11 cellular contexts compared by ENCODE assay signal in the genomic region with DNA sequence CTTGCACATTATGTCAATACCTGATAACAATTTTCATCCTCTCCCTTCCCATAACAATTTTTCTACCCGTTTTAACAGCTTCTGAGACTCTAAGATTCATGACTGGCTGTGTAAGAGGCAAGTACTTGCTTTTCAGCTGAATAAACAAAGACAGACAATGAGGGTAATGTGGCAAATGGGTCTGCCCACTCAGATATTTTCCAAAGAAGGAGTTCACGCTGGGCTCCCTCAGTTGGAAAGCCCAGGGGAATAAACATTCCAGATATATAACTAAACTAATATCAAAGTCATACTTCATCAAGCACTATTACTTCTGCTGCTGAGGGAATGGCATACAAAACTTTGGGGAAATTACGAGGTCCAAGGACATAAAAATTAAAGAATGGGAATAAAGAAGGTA. TPM values are rescaled to one million over a fixed set of nuclear protein-coding genes. Genes with fewer than 3 reads are reported as not detected.
DNase-seq lines count a peak whose midpoint lies in the region; ATAC-seq and TF ChIP-seq lines count a peak whose summit lies in the region.
"Had no signal": no experiment of that assay in that cellular context is flagged by ENCODE, and none has a peak within 500 bp of the region (broad histone marks: within the 10 kb centered on the region; RNA-seq: fewer than 3 reads in every experiment).

No MANE protein-coding gene starts in this region.

- DNase-seq in EH (ENCODE audit: low read depth) (peak; percentile 25), NCI-H2171 (lab: John Stamatoyannopoulos, UW) (peak; percentile 16), dermis blood vessel endothelial cell (peak; percentile 72), osteoblast (ENCODE audit: insufficient read length, low spot score, missing footprints) (peak; percentile 49), GM23338 (ENCODE audit: low spot score) (no peak)
- DNase-seq in activated naive CD4-positive, alpha-beta T cell treated with anti-CD3 and anti-CD28 coated beads for 36 hours = no peak
- DNase-seq: CD8-positive, alpha-beta T cell; T-helper 17 cell had no signal

- H3K9me3 ChIP-seq in osteoblast (ENCODE audit: low read depth, low read length) = no peaks in the 10 kb centered on the region

- CTCF ChIA-PET in activated naive CD4-positive, alpha-beta T cell treated with anti-CD3 and anti-CD28 coated beads for 36 hours (lab: Charles Lee) = interaction anchor here (1.2 kb wide), 1 partner anchor 349 kb away, joined by 3 read pairs; no protein-coding TSS in a partner anchor

- H3K36me3 ChIP-seq in osteoblast (ENCODE audit: insufficient read depth, low read length) = no peaks in the 10 kb centered on the region
- no peaks in the 10 kb centered on the region for H3K36me3 ChIP-seq in GM23338 (ENCODE audit: insufficient read depth)

- H3K4me3 ChIP-seq in osteoblast (ENCODE audit: insufficient read depth, low read length) (no peak overlapping the region), GM23338 (no peak overlapping the region)

- ATAC-seq in GM18858 (IDR thresholded peaks at IDR 0.05; ENCODE audit: unreplicated experiment) (no peak), GM21529 (IDR thresholded peaks at IDR 0.05; ENCODE audit: unreplicated experiment) (no peak), GM23338 (no peak)
- ATAC-seq: CD8-positive, alpha-beta T cell; HCT116; T-helper 17 cell had no signal

- H3F3A ChIP-seq in GM23338 (replicated peaks; ENCODE audit: low read depth) = no peaks in the 10 kb centered on the region

- intact Hi-C loops in activated naive CD4-positive, alpha-beta T cell treated with anti-CD3 and anti-CD28 coated beads for 36 hours (cut with micrococcal nuclease) = no loop called here

- no peak overlapping the region for H2AFZ ChIP-seq in osteoblast (ENCODE audit: low read length)
- H2AFZ ChIP-seq in GM23338 = no peak overlapping the region

- no peak for TF ChIP-seq CTCF in osteoblast (IDR thresholded peaks at IDR 0.05; ENCODE audit: extremely low read depth, low read depth, low read length)
- no peak for TF ChIP-seq CTCF in GM23338 (conservative IDR thresholded peaks at IDR 0.05; ENCODE audit: low read depth in 2 of 2)

- H3K27ac Mint-ChIP-seq in activated naive CD4-positive, alpha-beta T cell treated with anti-CD3 and anti-CD28 coated beads for 36 hours = no peak overlapping the region
- H3K27ac Mint-ChIP-seq in GM23338 = no peak overlapping the region
- H3K27ac Mint-ChIP-seq: CD8-positive, alpha-beta T cell; T-helper 17 cell had no signal

- peak overlapping the region; percentile 47 for H3K4me2 ChIP-seq in osteoblast (ENCODE audit: insufficient read depth, low read length)
- no peak overlapping the region for H3K4me2 ChIP-seq in GM23338

- no peaks in the 10 kb centered on the region for H3K27me3 ChIP-seq in osteoblast (ENCODE audit: insufficient read depth, low read length)
- H3K27me3 ChIP-seq in GM23338 (ENCODE audit: insufficient read depth) = peaks cover 99% of the 10 kb centered on the region

- H3K4me3 Mint-ChIP-seq in activated naive CD4-positive, alpha-beta T cell treated with anti-CD3 and anti-CD28 coated beads for 36 hours = no peak overlapping the region
- H3K4me3 Mint-ChIP-seq in GM23338 = no peak overlapping the region
- H3K4me3 Mint-ChIP-seq: CD8-positive, alpha-beta T cell; T-helper 17 cell had no signal

- peak overlapping the region; percentile 7 for H3K27ac ChIP-seq in osteoblast (ENCODE audit: low read depth, low read length)
- H3K27ac ChIP-seq in GM23338 (ENCODE audit: low read depth) = no peak overlapping the region

- no peaks in the 10 kb centered on the region for H3K9me3 Mint-ChIP-seq in activated naive CD4-positive, alpha-beta T cell treated with anti-CD3 and anti-CD28 coated beads for 36 hours
- no peaks in the 10 kb centered on the region for H3K9me3 Mint-ChIP-seq in GM23338

- H3K79me2 ChIP-seq in osteoblast (ENCODE audit: insufficient read depth, low read length) = peaks cover 17% of the 10 kb centered on the region
- no peaks in the 10 kb centered on the region for H3K79me2 ChIP-seq in GM23338 (replicated peaks; ENCODE audit: insufficient read depth)

- peaks cover 22% of the 10 kb centered on the region for H3K4me1 Mint-ChIP-seq in activated naive CD4-positive, alpha-beta T cell treated with anti-CD3 and anti-CD28 coated beads for 36 hours (ENCODE audit: low read depth)
- peaks cover 7% of the 10 kb centered on the region; the same call in 2 of the 3 replicates for H3K4me1 Mint-ChIP-seq in GM23338

- H3K9me2 ChIP-seq in GM23338 (ENCODE audit: insufficient read depth) = no peaks in the 10 kb centered on the region

- H3K4me1 ChIP-seq in osteoblast (ENCODE audit: insufficient read depth, low read length) (peaks cover 36% of the 10 kb centered on the region), GM23338 (ENCODE audit: insufficient read depth) (no peaks in the 10 kb centered on the region)

- peaks cover 2% of the 10 kb centered on the region for H3K36me3 Mint-ChIP-seq in activated naive CD4-positive, alpha-beta T cell treated with anti-CD3 and anti-CD28 coated beads for 36 hours (ENCODE audit: low read depth)
- H3K36me3 Mint-ChIP-seq in GM23338 (ENCODE audit: low read depth) = no peaks in the 10 kb centered on the region

- no peaks in the 10 kb centered on the region for H3K27me3 Mint-ChIP-seq in activated naive CD4-positive, alpha-beta T cell treated with anti-CD3 and anti-CD28 coated beads for 36 hours (ENCODE audit: low read depth)
- H3K27me3 Mint-ChIP-seq in GM23338 (ENCODE audit: insufficient read depth, low read depth, poor library complexity) = peaks cover 5% of the 10 kb centered on the region
- H3K27me3 Mint-ChIP-seq: T-helper 17 cell had no signal

- H4K20me1 ChIP-seq in osteoblast (ENCODE audit: insufficient read depth, low read length) (no peaks in the 10 kb centered on the region), GM23338 (replicated peaks; ENCODE audit: insufficient read depth) (peaks cover 44% of the 10 kb centered on the region)

TF ChIP-seq in GM23338, 12 proteins besides CTCF, POLR2A, EP300 and RAD21:
- TF ChIP-seq, protein P1, sequence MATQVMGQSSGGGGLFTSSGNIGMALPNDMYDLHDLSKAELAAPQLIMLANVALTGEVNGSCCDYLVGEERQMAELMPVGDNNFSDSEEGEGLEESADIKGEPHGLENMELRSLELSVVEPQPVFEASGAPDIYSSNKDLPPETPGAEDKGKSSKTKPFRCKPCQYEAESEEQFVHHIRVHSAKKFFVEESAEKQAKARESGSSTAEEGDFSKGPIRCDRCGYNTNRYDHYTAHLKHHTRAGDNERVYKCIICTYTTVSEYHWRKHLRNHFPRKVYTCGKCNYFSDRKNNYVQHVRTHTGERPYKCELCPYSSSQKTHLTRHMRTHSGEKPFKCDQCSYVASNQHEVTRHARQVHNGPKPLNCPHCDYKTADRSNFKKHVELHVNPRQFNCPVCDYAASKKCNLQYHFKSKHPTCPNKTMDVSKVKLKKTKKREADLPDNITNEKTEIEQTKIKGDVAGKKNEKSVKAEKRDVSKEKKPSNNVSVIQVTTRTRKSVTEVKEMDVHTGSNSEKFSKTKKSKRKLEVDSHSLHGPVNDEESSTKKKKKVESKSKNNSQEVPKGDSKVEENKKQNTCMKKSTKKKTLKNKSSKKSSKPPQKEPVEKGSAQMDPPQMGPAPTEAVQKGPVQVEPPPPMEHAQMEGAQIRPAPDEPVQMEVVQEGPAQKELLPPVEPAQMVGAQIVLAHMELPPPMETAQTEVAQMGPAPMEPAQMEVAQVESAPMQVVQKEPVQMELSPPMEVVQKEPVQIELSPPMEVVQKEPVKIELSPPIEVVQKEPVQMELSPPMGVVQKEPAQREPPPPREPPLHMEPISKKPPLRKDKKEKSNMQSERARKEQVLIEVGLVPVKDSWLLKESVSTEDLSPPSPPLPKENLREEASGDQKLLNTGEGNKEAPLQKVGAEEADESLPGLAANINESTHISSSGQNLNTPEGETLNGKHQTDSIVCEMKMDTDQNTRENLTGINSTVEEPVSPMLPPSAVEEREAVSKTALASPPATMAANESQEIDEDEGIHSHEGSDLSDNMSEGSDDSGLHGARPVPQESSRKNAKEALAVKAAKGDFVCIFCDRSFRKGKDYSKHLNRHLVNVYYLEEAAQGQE (IDR thresholded peaks at IDR 0.05; ENCODE audit: unreplicated experiment) = no peak
- TF ChIP-seq STAT1 (IDR thresholded peaks at IDR 0.05; ENCODE audit: unreplicated experiment) = no peak
- TF ChIP-seq ETS1 (IDR thresholded peaks at IDR 0.05) = no peak

RNA-seq across cellular contexts. Expression of gene MEGF9, which starts 24.4 kb away (rescaled TPM):
- total RNA-seq in dermis blood vessel endothelial cell (8.7 and 9.7 TPM in 2 replicates), osteoblast (10.9 and 11.8 TPM in 2 replicates)
- 1 to 10 TPM; 3.8 TPM for total RNA-seq in activated naive CD4-positive, alpha-beta T cell treated with anti-CD3 and anti-CD28 coated beads for 36 hours
- total RNA-seq in GM23338 (2014; rRNA removed; shearing (Covaris generic)) = 1.4 and 1.6 TPM in 2 replicates
- polyA plus RNA-seq in GM23338 (2016; fragmentation: Nextera tagmentation; extraction: Ambion mirVana) = 0.87 and 0.90 TPM in 2 replicates

Comparison
In these comparisons a context has a peak if more than half of its experiments do, and no peak if none do; other contexts are left out.
1. DNase-seq: peak in EH (single experiment), NCI-H2171 (single experiment), dermis blood vessel endothelial cell (single experiment) and osteoblast (single experiment); none in activated naive CD4-positive, alpha-beta T cell treated with anti-CD3 and anti-CD28 coated beads for 36 hours (single experiment) and GM23338 (single experiment).